30 cellular contexts compared by ENCODE assay signal in the genomic region with DNA sequence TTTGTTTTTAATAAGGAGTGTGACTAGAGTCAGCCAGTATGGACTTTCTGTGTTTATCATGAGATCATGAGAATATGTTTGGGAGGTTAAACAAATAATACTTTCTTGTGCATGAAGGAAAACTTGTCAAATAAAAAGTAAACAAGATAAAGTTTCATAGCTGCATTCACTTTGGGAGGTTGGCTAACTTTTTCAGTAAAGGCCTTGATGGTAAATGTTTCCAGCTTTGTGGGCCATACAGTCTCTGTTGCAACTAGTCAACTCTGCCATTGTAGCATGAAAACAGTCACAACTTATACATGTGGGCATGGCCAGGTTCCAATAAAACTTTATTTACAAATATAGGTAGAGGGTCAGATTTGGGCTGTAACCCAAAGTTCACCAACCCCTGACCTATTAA.
"Had no signal": no experiment of that assay in that cellular context is flagged by ENCODE, and none has a peak within 500 bp of the region (broad histone marks: within the 10 kb centered on the region; RNA-seq: fewer than 3 reads in every experiment).

No MANE protein-coding gene starts in this region.

- H3K4me1 ChIP-seq: adrenal gland, body of pancreas, colonic mucosa, gastrocnemius medialis had no signal

- H3K36me3 ChIP-seq: adrenal gland, colonic mucosa, gastrocnemius medialis had no signal

- H3K27ac ChIP-seq: adrenal gland, body of pancreas, colonic mucosa, epithelial cell of prostate, gastrocnemius medialis, heart left ventricle had no signal

- FAIRE-seq: endometrium, endothelial cell of umbilical vein had no signal

- H3K9me3 ChIP-seq: adrenal gland, body of pancreas, colonic mucosa, gastrocnemius medialis, heart left ventricle had no signal

- DNase-seq: activated CD4-positive, alpha-beta memory T cell treated with anti-CD3 and anti-CD28 coated beads, Interleukin-2, amount 10 ng/mL, durations not matched to agents 7 days and 5 days; activated CD4-positive, alpha-beta T cell treated with anti-CD3 and anti-CD28 coated beads for 36 hours; activated CD4-positive, alpha-beta T cell treated with anti-CD3 and anti-CD28 coated beads, Interleukin-2, amount 10 ng/mL, durations not matched to agents 24 days and 14 days; activated CD4-positive, alpha-beta T cell treated with anti-CD3 and anti-CD28 coated beads, Interleukin-2, amount 50 U/mL, for 4 hours; activated CD4-positive, CD25-positive, alpha-beta regulatory T cell; activated CD4-positive, CD25-positive, alpha-beta regulatory T cell treated with anti-CD3 and anti-CD28 coated beads, Interleukin-2, amount 50 U/mL, for 72 hours; activated CD8-positive, alpha-beta memory T cell treated with anti-CD3 and anti-CD28 coated beads, Interleukin-2, amount 50 U/mL, for 48 hours; activated effector memory CD4-positive, alpha-beta T cell treated with Interleukin-2 at 50 U/mL for 16 hours; activated gamma-delta T cell treated with Interleukin-2 at 50 U/mL for 16 hours; activated naive CD4-positive, alpha-beta T cell treated with anti-CD3 and anti-CD28 coated beads, Interleukin-2, amount 50 U/mL, for 16 hours; activated naive CD4-positive, alpha-beta T cell treated with Interleukin-2 at 50 U/mL for 16 hours; activated T-cell treated with anti-CD3 and anti-CD28 coated beads for 4 hours; activated T-cell treated with anti-CD3 and anti-CD28 coated beads, Interleukin-2, amount 50 U/mL, for 24 hours; adrenal gland; amygdala; aorta; body of pancreas; caudate nucleus; colonic mucosa; effector CD8-positive, alpha-beta T cell; foreskin fibroblast; gastrocnemius medialis; glutamatergic neuron; heart left ventricle; T-helper 2 cell had no signal

- ATAC-seq: activated CD4-positive, alpha-beta T cell treated with anti-CD3 and anti-CD28 coated beads for 36 hours; activated T-helper 17 cell treated with anti-CD3 and anti-CD28 coated beads, Interleukin-2, amount 50 U/mL, for 72 hours; body of pancreas; esophagus mucosa; gastrocnemius medialis; heart left ventricle had no signal

- H3K27me3 ChIP-seq: adrenal gland, body of pancreas, colonic mucosa, gastrocnemius medialis, heart left ventricle had no signal

- H3K4me3 ChIP-seq: adrenal gland, body of pancreas, colonic mucosa, gastrocnemius medialis, heart left ventricle had no signal
